ENCODE assay signal across 17 cellular contexts in genomic region chr7:111710839-111711380, GRCh38.
A peak's percentile ranks its signal among the peaks of the same experiment; 100 is the strongest.
DNase-seq lines count a peak whose midpoint lies in the region; ATAC-seq, FAIRE-seq and TF ChIP-seq lines count a peak whose summit lies in the region.
"Had no signal": no experiment of that assay in that cellular context is flagged by ENCODE, and none has a peak within 500 bp of the region (broad histone marks: within the 10 kb centered on the region; RNA-seq: fewer than 3 reads in every experiment).

No MANE protein-coding gene starts in this region.

- DNase-seq in activated naive CD4-positive, alpha-beta T cell treated with anti-CD3 and anti-CD28 coated beads, Interleukin-2, amount 50 U/mL, for 16 hours: no peak
- DNase-seq in NCI-H226 (peak; percentile 3), WERI-Rb-1 (peak; percentile 52), osteocyte (ENCODE audit: extremely low spot score, unreplicated experiment) (no peak), pancreas (no peak)
- DNase-seq: 8988T; C1 segment of cervical spinal cord; CD4-positive, alpha-beta memory T cell; DMS153 had no signal

- no peaks in the 10 kb centered on the region for H3K4me1 ChIP-seq in pancreas
- H3K4me1 ChIP-seq: HAP-1 had no signal

- intact Hi-C loops in pancreas (cut with DNase I): no loop called here

- peak overlapping the region; percentile 19 for H3K27ac Mint-ChIP-seq in activated naive CD4-positive, alpha-beta T cell treated with anti-CD3 and anti-CD28 coated beads, Interleukin-2, amount 50 U/mL, for 24 hours
- peak overlapping the region; percentile 59 for H3K27ac Mint-ChIP-seq in osteocyte (ENCODE audit: unreplicated experiment)
- H3K27ac Mint-ChIP-seq: CD4-positive, alpha-beta memory T cell; IgD-negative memory B cell had no signal

- ATAC-seq in GM18498 (IDR thresholded peaks at IDR 0.05; ENCODE audit: unreplicated experiment): no peak
- no peak for ATAC-seq in pancreas
- ATAC-seq in HG02870 (IDR thresholded peaks at IDR 0.05; ENCODE audit: unreplicated experiment): no peak

- peak overlapping the region; percentile 84 for H3K27ac ChIP-seq in WERI-Rb-1
- H3K27ac ChIP-seq in pancreas: no peak overlapping the region

- H3K9me3 ChIP-seq in WERI-Rb-1 (ENCODE audit: severe bottlenecking): no peaks in the 10 kb centered on the region
- H3K9me3 ChIP-seq in pancreas: no peaks in the 10 kb centered on the region
- H3K9me3 ChIP-seq: HAP-1 had no signal

- TF ChIP-seq CTCF in WERI-Rb-1 (IDR thresholded peaks at IDR 0.05; ENCODE audit: low read depth, low read length): peak; percentile 31
- TF ChIP-seq CTCF in osteocyte (IDR thresholded peaks at IDR 0.05): peak; percentile 28
- no peak for TF ChIP-seq CTCF in pancreas (IDR thresholded peaks at IDR 0.05)

- H3K36me3 ChIP-seq in WERI-Rb-1 (no peaks in the 10 kb centered on the region), pancreas (no peaks in the 10 kb centered on the region)
- H3K36me3 ChIP-seq: HAP-1 had no signal

- no peaks in the 10 kb centered on the region for H3K9me3 Mint-ChIP-seq in activated naive CD4-positive, alpha-beta T cell treated with anti-CD3 and anti-CD28 coated beads, Interleukin-2, amount 50 U/mL, for 24 hours
- H3K9me3 Mint-ChIP-seq in osteocyte (ENCODE audit: unreplicated experiment): no peaks in the 10 kb centered on the region
- H3K9me3 Mint-ChIP-seq: IgD-negative memory B cell had no signal

- no peak overlapping the region for H3K4me3 Mint-ChIP-seq in activated naive CD4-positive, alpha-beta T cell treated with anti-CD3 and anti-CD28 coated beads, Interleukin-2, amount 50 U/mL, for 24 hours
- no peak overlapping the region for H3K4me3 Mint-ChIP-seq in osteocyte (ENCODE audit: unreplicated experiment)
- H3K4me3 Mint-ChIP-seq: CD4-positive, alpha-beta memory T cell; IgD-negative memory B cell had no signal

- H3K27me3 ChIP-seq in WERI-Rb-1 (ENCODE audit: insufficient read depth, low read depth, severe bottlenecking) (no peaks in the 10 kb centered on the region), pancreas (no peaks in the 10 kb centered on the region)

- 91 to 93% methylated on average over 1 of the region's 1 CpG for WGBS in pancreas, 2 donors

- no peak overlapping the region for H3K4me3 ChIP-seq in WERI-Rb-1 (ENCODE audit: low read depth, low read length)
- H3K4me3 ChIP-seq in pancreas: no peak overlapping the region
- H3K4me3 ChIP-seq: HAP-1 had no signal

- no peaks in the 10 kb centered on the region for H3K4me1 Mint-ChIP-seq in activated naive CD4-positive, alpha-beta T cell treated with anti-CD3 and anti-CD28 coated beads, Interleukin-2, amount 50 U/mL, for 24 hours
- peaks cover 24% of the 10 kb centered on the region for H3K4me1 Mint-ChIP-seq in osteocyte (ENCODE audit: unreplicated experiment)
- H3K4me1 Mint-ChIP-seq: CD4-positive, alpha-beta memory T cell; IgD-negative memory B cell had no signal

- no peaks in the 10 kb centered on the region for H3K36me3 Mint-ChIP-seq in activated naive CD4-positive, alpha-beta T cell treated with anti-CD3 and anti-CD28 coated beads, Interleukin-2, amount 50 U/mL, for 24 hours
- H3K36me3 Mint-ChIP-seq in osteocyte (ENCODE audit: unreplicated experiment): peaks cover 2% of the 10 kb centered on the region
- H3K36me3 Mint-ChIP-seq: CD4-positive, alpha-beta memory T cell had no signal

- no peak for FAIRE-seq in pancreas (lab: Jason Lieb, UNC)
- FAIRE-seq: G401.6, GM12891, H1 had no signal

- H3K27me3 Mint-ChIP-seq in activated naive CD4-positive, alpha-beta T cell treated with anti-CD3 and anti-CD28 coated beads, Interleukin-2, amount 50 U/mL, for 24 hours: peaks cover 10% of the 10 kb centered on the region
- H3K27me3 Mint-ChIP-seq in osteocyte (ENCODE audit: unreplicated experiment): peaks cover 3% of the 10 kb centered on the region

Comparison
In these comparisons a context has a peak if more than half of its experiments do, and no peak if none do; other contexts are left out.
1. DNase-seq: peak in NCI-H226 (single experiment) and WERI-Rb-1 (single experiment); none in activated naive CD4-positive, alpha-beta T cell treated with anti-CD3 and anti-CD28 coated beads, Interleukin-2, amount 50 U/mL, for 16 hours (single experiment), osteocyte (single experiment) and pancreas (0 of 6).
2. CTCF ChIP-seq: peak in WERI-Rb-1 (single experiment) and osteocyte (single experiment); none in pancreas (0 of 4).